19 cellular contexts compared by ENCODE assay signal in the genomic region with DNA sequence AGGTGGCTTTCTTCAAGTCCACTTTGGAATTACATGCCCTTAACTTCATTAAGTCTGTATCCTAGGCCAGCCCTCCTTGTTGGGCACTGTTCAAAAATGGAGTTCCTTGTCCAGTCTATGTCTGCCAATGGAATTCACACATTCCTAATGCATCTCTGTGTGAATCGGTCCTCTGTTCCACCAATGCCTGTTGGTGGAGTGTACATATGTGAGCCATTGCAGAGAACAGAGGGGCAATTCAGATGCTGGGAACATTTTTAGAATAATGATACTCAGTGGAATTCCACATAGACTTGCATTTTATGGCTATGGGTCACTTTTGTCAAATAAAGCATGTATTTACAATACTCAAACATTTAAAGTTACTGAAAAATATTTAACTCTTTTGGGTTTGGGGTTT.
"Had no signal": no experiment of that assay in that cellular context is flagged by ENCODE, and none has a peak within 500 bp of the region (broad histone marks: within the 10 kb centered on the region; RNA-seq: fewer than 3 reads in every experiment).

No MANE protein-coding gene starts in this region.

- H3K36me3 ChIP-seq: gastroesophageal sphincter, lower lobe of right lung, right atrium auricular region, transverse colon, uterus had no signal

- H3K27ac ChIP-seq: body of pancreas, lower lobe of right lung, right atrium auricular region, transverse colon, uterus had no signal

- H3K4me3 ChIP-seq: body of pancreas, dorsolateral prefrontal cortex, gastroesophageal sphincter, lower lobe of right lung, right atrium auricular region, transverse colon, uterus had no signal

- H3K9me3 ChIP-seq: body of pancreas, gastroesophageal sphincter, lower lobe of right lung, right atrium auricular region, transverse colon, uterus had no signal

- H3K4me1 ChIP-seq: body of pancreas, lower lobe of right lung, transverse colon, uterus had no signal

- H3K27me3 ChIP-seq: body of pancreas, gastroesophageal sphincter, right atrium auricular region, transverse colon, uterus had no signal

- DNase-seq: activated CD4-positive, alpha-beta memory T cell treated with anti-CD3 and anti-CD28 coated beads, Interleukin-2, amount 10 ng/mL, durations not matched to agents 7 days and 5 days; activated CD4-positive, alpha-beta T cell treated with anti-CD3 and anti-CD28 coated beads for 48 hours; activated CD4-positive, CD25-positive, alpha-beta regulatory T cell; activated CD8-positive, alpha-beta memory T cell treated with anti-CD3 and anti-CD28 coated beads, Interleukin-2, amount 10 ng/mL, durations not matched to agents 7 days and 5 days; activated naive CD4-positive, alpha-beta T cell; activated naive CD8-positive, alpha-beta T cell treated with anti-CD3 and anti-CD28 coated beads, Interleukin-2, amount 10 ng/mL, durations not matched to agents 7 days and 5 days; body of pancreas; endodermal cell; islet precursor cell; left colon; lower lobe of right lung; stimulated activated CD4-positive, alpha-beta T cell treated with anti-CD3 and anti-CD28 coated beads, Interleukin-2, amount 100 ng/mL, for 24 hours; stimulated activated naive CD4-positive, alpha-beta T cell treated with Interleukin-2 at 50 U/mL for 16 hours; transverse colon; uterus had no signal

- ATAC-seq: activated CD8-positive, alpha-beta memory T cell treated with anti-CD3 and anti-CD28 coated beads, Interleukin-2, amount 10 ng/mL, durations not matched to agents 7 days and 5 days; body of pancreas; gastroesophageal sphincter; left colon; lower lobe of right lung; natural killer cell treated with Interleukin-12 subunit alpha and Interleukin-12 subunit beta and Interleukin-15 and Interleukin-18, amount 100 ng/mL, for 72 hours had no signal
